In genomic region chr4:72330381-72330780, GRCh38 we compare ENCODE assay signal across 2 cellular contexts.
"Had no signal": no experiment of that assay in that cellular context is flagged by ENCODE, and none has a peak within 500 bp of the region (broad histone marks: within the 10 kb centered on the region; RNA-seq: fewer than 3 reads in every experiment).

No MANE protein-coding gene starts in this region.

- DNase-seq: IMR-90, KBM-7 had no signal
